Comparison of ENCODE assay signal across 8 cellular contexts in the genomic region with DNA sequence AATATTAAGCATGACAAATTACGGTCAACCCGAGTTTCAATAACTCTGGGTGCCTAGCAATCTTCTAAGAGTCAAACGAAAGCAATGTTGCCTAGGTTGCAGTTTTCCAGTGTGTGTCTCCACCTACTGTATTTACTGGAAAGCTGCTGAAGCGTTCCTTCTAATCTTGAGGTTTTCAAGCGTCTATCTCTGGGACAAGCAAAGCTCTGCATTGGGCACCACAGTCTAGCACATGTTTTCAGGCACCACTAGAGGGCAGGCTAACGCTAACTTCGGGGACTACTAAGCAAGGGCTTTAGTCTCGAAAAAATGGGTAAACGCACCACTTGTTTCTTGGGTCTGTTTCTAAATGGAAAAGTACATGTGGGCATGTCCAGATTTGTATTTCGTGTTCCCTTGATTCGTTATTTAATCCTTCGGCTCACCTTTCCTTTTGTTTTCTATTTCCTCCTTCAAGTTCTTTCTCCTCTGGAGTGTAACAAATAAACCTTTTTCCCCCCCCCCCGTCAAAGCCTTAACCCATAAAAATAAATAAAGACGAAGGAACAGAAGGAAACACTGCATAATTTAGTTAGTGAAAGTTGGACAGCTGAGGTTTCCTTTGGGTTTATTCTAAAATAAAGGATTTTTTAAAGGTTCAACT.
DNase-seq lines count a peak whose midpoint lies in the region; ATAC-seq, FAIRE-seq and TF ChIP-seq lines count a peak whose summit lies in the region.
"Not testable (repeated sequence)": the region's sequence is repeated elsewhere in the genome, so short reads cannot be mapped to it uniquely, and the experiment has no call there.

No MANE protein-coding gene starts in this region.

- CTCF ChIA-PET in HEK293 (lab: Yijun Ruan, JAX): interaction anchor here (1.5 kb wide), 1 partner anchor 123 kb away, joined by 4 read pairs; no protein-coding TSS in a partner anchor

- not testable (repeated sequence) for H3K4me1 ChIP-seq in HEK293 (ENCODE audit: control insufficient read depth, insufficient read depth, low read length); keratinocyte (ENCODE audit: control insufficient read depth, extremely low read depth, insufficient read depth, low read length)

- not testable (repeated sequence) for TF ChIP-seq CTCF in HEK293 (tag by site-specific recombination; IDR thresholded peaks at IDR 0.05); HL-60 (IDR thresholded peaks at IDR 0.05; ENCODE audit: insufficient read depth, low read length)
- TF ChIP-seq CTCF in brain microvascular endothelial cell (IDR thresholded peaks at IDR 0.05; ENCODE audit: low read depth, low read length, missing control alignments): peak; percentile 49
- TF ChIP-seq CTCF in keratinocyte (optimal IDR thresholded peaks at IDR 0.05 in 1 of 3, IDR thresholded peaks at IDR 0.05 in 1 of 3, conservative IDR thresholded peaks at IDR 0.05 in 1 of 3; ENCODE audit: extremely low read depth in 1 of 3, insufficient read depth in 2 of 3, low read length in 3 of 3): peak in 2 of 3 experiments; percentile 17 to 33
- peak; percentile 75 for TF ChIP-seq CTCF in type B pancreatic cell (conservative IDR thresholded peaks at IDR 0.05)

- H3K4me1 Mint-ChIP-seq in type B pancreatic cell (ENCODE audit: unreplicated experiment): not testable (repeated sequence)

- not testable (repeated sequence) for H3K4me3 ChIP-seq in HEK293 (ENCODE audit: low read depth, low read length); brain microvascular endothelial cell (ENCODE audit: low read depth, low read length); keratinocyte (ENCODE audit: control insufficient read depth in 2 of 3, extremely low read depth in 1 of 3, insufficient read depth in 2 of 3, low read depth in 1 of 3, low read length in 3 of 3)
- peak overlapping the region; percentile 9; the same call in 1 of the 2 replicates for H3K4me3 ChIP-seq in HL-60 (replicated peaks; ENCODE audit: insufficient read depth, low read length)

- in situ Hi-C loops in brain microvascular endothelial cell (cut with HindIII; ENCODE audit: low pct_ligation_motif_present, low sequenced_read_pairs): not testable (repeated sequence)

- not testable (repeated sequence) for H3K27ac ChIP-seq in HEK293 (ENCODE audit: extremely low read depth, low read depth, low read length); HL-60 (replicated peaks); keratinocyte (ENCODE audit: control insufficient read depth, insufficient read depth, low read length)
- peak overlapping the region; percentile 57 for H3K27ac ChIP-seq in brain microvascular endothelial cell

- POLR2A ChIA-PET in HEK293 (lab: Yijun Ruan, JAX): not testable (repeated sequence)

- not testable (repeated sequence) for H3K27me3 ChIP-seq in HL-60 (ENCODE audit: insufficient read depth, poor library complexity, severe bottlenecking); brain microvascular endothelial cell (replicated peaks); keratinocyte (ENCODE audit: control insufficient read depth, extremely low read depth, insufficient read depth, low read length)

- H3K9me1 ChIP-seq in keratinocyte (ENCODE audit: control insufficient read depth, extremely low read depth, insufficient read depth, low read length): not testable (repeated sequence)

- peak overlapping the region; percentile 67 for H3K4me3 Mint-ChIP-seq in type B pancreatic cell

- FAIRE-seq in keratinocyte (lab: Jason Lieb, UNC): not testable (repeated sequence)

- H3K9me3 Mint-ChIP-seq in type B pancreatic cell: not testable (repeated sequence)

- H3K79me2 ChIP-seq in keratinocyte (ENCODE audit: control insufficient read depth, insufficient read depth, low read length): not testable (repeated sequence)

- not testable (repeated sequence) for H3K4me2 ChIP-seq in keratinocyte (ENCODE audit: control insufficient read depth, extremely low read depth, insufficient read depth, low read depth, low read length)

- not testable (repeated sequence) for H4K20me1 ChIP-seq in keratinocyte (ENCODE audit: control insufficient read depth, extremely low read depth, insufficient read depth, low read length)

- not testable (repeated sequence) for H3K36me3 ChIP-seq in HEK293 (ENCODE audit: control insufficient read depth in 2 of 2, insufficient read depth in 1 of 2, low read length in 2 of 2); brain microvascular endothelial cell (replicated peaks); keratinocyte (ENCODE audit: control insufficient read depth in 2 of 2, extremely low read depth in 1 of 2, insufficient read depth in 2 of 2, low read length in 2 of 2)

- H3K9me3 ChIP-seq in HEK293 (ENCODE audit: control insufficient read depth, insufficient read depth, low read depth, low read length); keratinocyte (ENCODE audit: control insufficient read depth, low read depth, low read length): not testable (repeated sequence)

- H3K9ac ChIP-seq in keratinocyte (ENCODE audit: control insufficient read depth, extremely low read depth, insufficient read depth, low read length): not testable (repeated sequence)

- DNase-seq in HL-60 (ENCODE audit: low read depth in 1 of 2, low spot score in 1 of 2): peak in 1 of 2 experiments; percentile 68
- peak; percentile 72 to 84 for DNase-seq in activated CD4-positive, alpha-beta T cell treated with anti-CD3 and anti-CD28 coated beads, Interleukin-2, amount 50 U/mL, for 48 hours
- DNase-seq in brain microvascular endothelial cell: peak; percentile 93
- not testable (repeated sequence) for DNase-seq in keratinocyte (ENCODE audit: low read depth, low spot score); type B pancreatic cell (ENCODE audit: extremely low spot score, unreplicated experiment)
- DNase-seq in stimulated activated CD4-positive, alpha-beta T cell treated with anti-CD3 and anti-CD28 coated beads, Interleukin-12 subunit alpha, Interleukin-12 subunit beta, amount 100 ng/mL, for 24 hours (ENCODE audit: low read depth in 2 of 2): peak; percentile 57 to 62

- peaks cover 11% of the 10 kb centered on the region for H3K27me3 Mint-ChIP-seq in type B pancreatic cell

- H3K36me3 Mint-ChIP-seq in type B pancreatic cell: not testable (repeated sequence)

- peak; percentile 90 for ATAC-seq in GM18508 (IDR thresholded peaks at IDR 0.05; ENCODE audit: insufficient read depth, unreplicated experiment)

- not testable (repeated sequence) for H3K27ac Mint-ChIP-seq in type B pancreatic cell

- dilution Hi-C loops in keratinocyte (cut with MboI; ENCODE audit: extremely low pct_ligation_motif_present, low sequenced_read_pairs): not testable (repeated sequence)

- not testable (repeated sequence) for H2AFZ ChIP-seq in keratinocyte (ENCODE audit: control insufficient read depth, low read length)

TF ChIP-seq in HEK293, 187 proteins besides CTCF, POLR2A, EP300 and RAD21:
- TF ChIP-seq ZNF654 (tag by site-specific recombination; IDR thresholded peaks at IDR 0.05; ENCODE audit: low read depth): peak; percentile 62
